ENCODE assay signal across 27 cellular contexts in genomic region chr10:32661346-32661745, GRCh38.
DNase-seq lines count a peak whose midpoint lies in the region.
"Had no signal": no experiment of that assay in that cellular context is flagged by ENCODE, and none has a peak within 500 bp of the region (broad histone marks: within the 10 kb centered on the region; RNA-seq: fewer than 3 reads in every experiment).

No MANE protein-coding gene starts in this region.

- no CpG with 5 or more reads among the region's 2 CpGs for WGBS in trophoblast cell (ENCODE audit: extremely low coverage, insufficient coverage, insufficient read length)

- H2BK12ac ChIP-seq in trophoblast cell (ENCODE audit: low read length), result no peak overlapping the region

- H2BK120ac ChIP-seq in trophoblast cell (ENCODE audit: insufficient read depth, low read length, poor library complexity), result no peak overlapping the region

- no peak overlapping the region for H3K4ac ChIP-seq in trophoblast cell (ENCODE audit: low read depth, low read length)

- H2BK5ac ChIP-seq in trophoblast cell (ENCODE audit: low read depth, low read length, poor library complexity), result no peak overlapping the region

- H3K23ac ChIP-seq in trophoblast cell (ENCODE audit: low read length), result no peak overlapping the region

- peaks cover 8% of the 10 kb centered on the region for H3K9me3 ChIP-seq in trophoblast cell (ENCODE audit: insufficient read depth, low read depth, low read length)
- H3K9me3 ChIP-seq: BE2C had no signal

- no peaks in the 10 kb centered on the region for H3K79me1 ChIP-seq in trophoblast cell (ENCODE audit: low read length)

- H2AFZ ChIP-seq in trophoblast cell (ENCODE audit: insufficient read depth, low read length, poor library complexity), result no peak overlapping the region

- no peak overlapping the region for H3K18ac ChIP-seq in trophoblast cell (ENCODE audit: low read length)

- no peaks in the 10 kb centered on the region for H3K79me2 ChIP-seq in trophoblast cell (ENCODE audit: control insufficient read depth, insufficient read depth, low read length, poor library complexity)

- H3K4me3 ChIP-seq in trophoblast cell (ENCODE audit: low read depth, low read length), result no peak overlapping the region
- H3K4me3 ChIP-seq: A549; BLaER1; BLaER1 treated with 17β-estradiol and CSF1 and Interleukin-3, amounts not matched to agents 10 nM and 100 nM had no signal

- no peak overlapping the region for H3K4me2 ChIP-seq in trophoblast cell (ENCODE audit: low read length)
- H3K4me2 ChIP-seq: A549; BLaER1; BLaER1 treated with 17β-estradiol and CSF1 and Interleukin-3, amounts not matched to agents 10 nM and 100 nM had no signal

- H4K12ac ChIP-seq in trophoblast cell (ENCODE audit: low read depth, low read length), result no peak overlapping the region

- no peak overlapping the region for H3K9ac ChIP-seq in trophoblast cell (ENCODE audit: low read length)
- H3K9ac ChIP-seq: BLaER1; BLaER1 treated with 17β-estradiol and CSF1 and Interleukin-3, amounts not matched to agents 10 nM and 100 nM had no signal

- no peaks in the 10 kb centered on the region for H3K27me3 ChIP-seq in trophoblast cell (ENCODE audit: insufficient read depth, low read length)
- H3K27me3 ChIP-seq: BE2C; BLaER1; BLaER1 treated with 17β-estradiol and CSF1 and Interleukin-3, amounts not matched to agents 10 nM and 100 nM had no signal

- no peak overlapping the region for H4K91ac ChIP-seq in trophoblast cell (ENCODE audit: low read depth, low read length)

- H3K14ac ChIP-seq in trophoblast cell (ENCODE audit: low read length), result no peak overlapping the region

- peak; percentile 90 to 91 for DNase-seq in trophoblast cell
- no peak for DNase-seq in NOMO-1 (lab: John Stamatoyannopoulos, UW; ENCODE audit: unreplicated experiment in 2 of 2)
- DNase-seq: 8988T; ACHN; AML-193; BE2C; C1 segment of cervical spinal cord; Caco-2; Calu3; CD4-positive, alpha-beta memory T cell; CD4-positive, alpha-beta T cell; CD4-positive, CD25-positive, alpha-beta regulatory T cell; CD8-positive, alpha-beta memory T cell; CD8-positive, alpha-beta T cell; COR-L47; DMS 273 treated with DMSO at 0.1 percent for 48 hours; DMS153; DMS53; DMS79; DMS79 treated with DMSO at 0.1 percent for 48 hours; DND-41; EL had no signal

- no peaks in the 10 kb centered on the region for H3K4me1 ChIP-seq in trophoblast cell (ENCODE audit: control insufficient read depth in 1 of 2, insufficient read depth in 2 of 2, low read length in 2 of 2)
- H3K4me1 ChIP-seq: A549; BE2C; BLaER1; BLaER1 treated with 17β-estradiol and CSF1 and Interleukin-3, amounts not matched to agents 10 nM and 100 nM; Caco-2 had no signal

- no peaks in the 10 kb centered on the region for H3K36me3 ChIP-seq in trophoblast cell (ENCODE audit: control insufficient read depth in 1 of 2, insufficient read depth in 2 of 2, low read length in 2 of 2)
- H3K36me3 ChIP-seq: BE2C had no signal

- no peak overlapping the region for H4K8ac ChIP-seq in trophoblast cell (ENCODE audit: low read depth, low read length)

- no peak overlapping the region for H2AK5ac ChIP-seq in trophoblast cell (ENCODE audit: low read length)

- H3K27ac ChIP-seq in trophoblast cell (ENCODE audit: low read depth, low read length), result no peak overlapping the region
- H3K27ac ChIP-seq: 22Rv1; A549; BLaER1; BLaER1 treated with 17β-estradiol and CSF1 and Interleukin-3, amounts not matched to agents 10 nM and 100 nM; C4-2B had no signal

Comparison
In these comparisons a context has a peak if more than half of its experiments do, and no peak if none do; other contexts are left out.
1. DNase-seq: peak in trophoblast cell (2 of 2); none in NOMO-1 (0 of 2).